Comparison of ENCODE assay signal across 9 cellular contexts in genomic region chr1:167057297-167057688, GRCh38. TPM values are rescaled to one million over a fixed set of nuclear protein-coding genes. Genes with fewer than 3 reads are reported as not detected.
DNase-seq lines count a peak whose midpoint lies in the region; ATAC-seq and TF ChIP-seq lines count a peak whose summit lies in the region.
"Had no signal": no experiment of that assay in that cellular context is flagged by ENCODE, and none has a peak within 500 bp of the region (broad histone marks: within the 10 kb centered on the region; RNA-seq: fewer than 3 reads in every experiment).

No MANE protein-coding gene starts in this region.

- H3K27me3 Mint-ChIP-seq in CD4-positive, alpha-beta T cell, result no peaks in the 10 kb centered on the region

- no peaks in the 10 kb centered on the region for H3K27me3 ChIP-seq in AG04450 (ENCODE audit: control insufficient read depth, insufficient read depth, low read length)
- no peaks in the 10 kb centered on the region for H3K27me3 ChIP-seq in CD4-positive, alpha-beta T cell (ENCODE audit: control insufficient read depth, insufficient read depth, low read length)

- ATAC-seq in HG02973 (IDR thresholded peaks at IDR 0.05; ENCODE audit: unreplicated experiment), result peak; percentile 65
- no peak for ATAC-seq in CD4-positive, alpha-beta T cell (ENCODE audit: poor library complexity)

- CTCF ChIA-PET in AG04450 (lab: Charles Lee), result interaction anchor here (0.8 to 7.6 kb wide), 4 partner anchors 146 to 1133 kb away, joined by 3 to 284 read pairs (median 39); no protein-coding TSS in a partner anchor
- CTCF ChIA-PET in CD4-positive, alpha-beta T cell (lab: Charles Lee), result interaction anchor here (5.9 kb wide), 1 partner anchor 146 kb away, joined by 175 read pairs; no protein-coding TSS in a partner anchor

- H3K27ac ChIP-seq in AG04450 (ENCODE audit: low read depth, low read length), result no peak overlapping the region
- no peak overlapping the region for H3K27ac ChIP-seq in CD4-positive, alpha-beta T cell (ENCODE audit: low read depth, low read length)
- H3K27ac ChIP-seq: epithelial cell of prostate had no signal

- POLR2A ChIA-PET in AG04450 (lab: Yijun Ruan, JAX), result no interaction called here
- POLR2A ChIA-PET in CD4-positive, alpha-beta T cell (lab: Charles Lee), result interaction anchor here (0.7 to 1.0 kb wide), 2 partner anchors 80 to 147 kb away, joined by 3 to 5 read pairs; no protein-coding TSS in a partner anchor

- peaks cover 27% of the 10 kb centered on the region for H3K36me3 Mint-ChIP-seq in CD4-positive, alpha-beta T cell (ENCODE audit: low read depth)

- peaks cover 9% of the 10 kb centered on the region for H3K4me1 Mint-ChIP-seq in CD4-positive, alpha-beta T cell (ENCODE audit: low read depth)

- H3K4me3 Mint-ChIP-seq in CD4-positive, alpha-beta T cell, result no peak overlapping the region

- no peak overlapping the region for H3K4me3 ChIP-seq in AG04450 (ENCODE audit: low read depth, low read length)

- DNase-seq in AG04450 (ENCODE audit: low read depth, low spot score) (no peak), GM13976 (ENCODE audit: low spot score) (peak; percentile 59), NCI-H2081 treated with DMSO at 0.1 percent for 48 hours (lab: John Stamatoyannopoulos, UW) (peak; percentile 67), UCSD-AML1 (lab: John Stamatoyannopoulos, UW; ENCODE audit: unreplicated experiment) (peak; percentile 32), globus pallidus (ENCODE audit: low spot score) (peak; percentile 38), renal cortical epithelial cell (ENCODE audit: low read depth) (peak; percentile 73)
- no peak for DNase-seq in CD4-positive, alpha-beta T cell

- no peaks in the 10 kb centered on the region for H3K9me3 Mint-ChIP-seq in CD4-positive, alpha-beta T cell

- TF ChIP-seq CTCF in AG04450 (IDR thresholded peaks at IDR 0.05; ENCODE audit: low read depth, low read length) (peak; percentile 27; the same call in 1 of the 2 replicates), GM13976 (IDR thresholded peaks at IDR 0.05; ENCODE audit: borderline replicate concordance, control extremely low read depth, extremely low read depth, insufficient read depth, missing control alignments) (peak; percentile 61)
- TF ChIP-seq CTCF in CD4-positive, alpha-beta T cell (IDR thresholded peaks at IDR 0.05), result no peak

- intact Hi-C loops in CD4-positive, alpha-beta T cell (cut with DNase I, micrococcal nuclease), result loop anchor here (5.0 to 10.0 kb wide), 3 partner anchors 80 to 1130 kb away; partner anchors contain the start of gene ILDR2 (in 2 of the 2)

- no peaks in the 10 kb centered on the region for H3K9me3 ChIP-seq in AG04450 (ENCODE audit: control insufficient read depth, insufficient read depth, low read length)
- no peaks in the 10 kb centered on the region for H3K9me3 ChIP-seq in CD4-positive, alpha-beta T cell (ENCODE audit: control insufficient read depth, low read length)

- in situ Hi-C loops in GM13976 (cut with MboI; ENCODE audit: low sequenced_read_pairs, unreplicated experiment), result loop anchor here (5.0 to 10.0 kb wide), 2 partner anchors 72 to 145 kb away; partner anchors contain the start of gene MAEL

- no peak overlapping the region for H3K27ac Mint-ChIP-seq in CD4-positive, alpha-beta T cell

RNA-seq across cellular contexts. Expression of gene GPA33, which starts 32.9 kb away (rescaled TPM):
- not detected in 2 replicates for polyA plus RNA-seq in AG04450 (2011; rRNA removed)
- polyA minus RNA-seq in AG04450 (2011; rRNA and poly(A)+ RNA removed), result not detected in 2 replicates
- total RNA-seq in renal cortical epithelial cell, result 0.10 and 0.17 TPM in 2 replicates
- 1 to 10 TPM; 4.8 to 5.0 TPM for total RNA-seq in CD4-positive, alpha-beta T cell

RNA-seq across cellular contexts. Expression of gene STYXL2, which starts 36.6 kb away (rescaled TPM):
- polyA plus RNA-seq in AG04450 (2011; rRNA removed), result not detected in 2 replicates
- polyA minus RNA-seq in AG04450 (2011; rRNA and poly(A)+ RNA removed), result not detected in 2 replicates
- total RNA-seq in renal cortical epithelial cell, result 0.05 TPM in 1 of 2 replicates, not detected in the other
- not detected for total RNA-seq in CD4-positive, alpha-beta T cell

Comparison
In these comparisons a context has a peak if more than half of its experiments do, and no peak if none do; other contexts are left out.
1. DNase-seq: peak in GM13976 (single experiment), NCI-H2081 treated with DMSO at 0.1 percent for 48 hours (single experiment), UCSD-AML1 (single experiment), globus pallidus (single experiment) and renal cortical epithelial cell (single experiment); none in AG04450 (single experiment) and CD4-positive, alpha-beta T cell (0 of 10).